ENCODE assay signal across 29 cellular contexts in genomic region chr3:186639778-186640472, GRCh38. TPM values are rescaled to one million over a fixed set of nuclear protein-coding genes. Genes with fewer than 3 reads are reported as not detected.
DNase-seq lines count a peak whose midpoint lies in the region; ATAC-seq, FAIRE-seq and TF ChIP-seq lines count a peak whose summit lies in the region.
"Had no signal": no experiment of that assay in that cellular context is flagged by ENCODE, and none has a peak within 500 bp of the region (broad histone marks: within the 10 kb centered on the region; RNA-seq: fewer than 3 reads in every experiment).

TSS of gene FETUB (plus strand) at chr3:186640399. CDS start at chr3:186640461, 62 bp downstream.

- H3K27me3 Mint-ChIP-seq in neural crest cell (ENCODE audit: low read depth), result peaks cover 15% of the 10 kb centered on the region

- TF ChIP-seq EP300 in A549 (IDR thresholded peaks at IDR 0.05), result no peak
- no peak for TF ChIP-seq EP300 in Ishikawa (IDR thresholded peaks at IDR 0.05; ENCODE audit: borderline replicate concordance)

- no peaks in the 10 kb centered on the region for H3K36me3 Mint-ChIP-seq in neural crest cell (ENCODE audit: low read depth)
- H3K36me3 Mint-ChIP-seq: immature natural killer cell had no signal

- ATAC-seq in A549, result no peak
- ATAC-seq in HG02588 (IDR thresholded peaks at IDR 0.05; ENCODE audit: unreplicated experiment), result no peak
- ATAC-seq: K562, T-helper 17 cell had no signal

- peaks cover 8% of the 10 kb centered on the region for H3K4me1 Mint-ChIP-seq in neural crest cell

- H3K27ac ChIP-seq in A549, result peak within 1 kb of the TSS; percentile 34 to 66; a peak in 4 of 6 replicates
- peak within 1 kb of the TSS; percentile 70 for H3K27ac ChIP-seq in epithelial cell of prostate
- H3K27ac ChIP-seq: C4-2B, hepatocyte, SJSA1, vagina had no signal

- H3K9me3 ChIP-seq in A549, result no peaks in the 10 kb centered on the region
- H3K9me3 ChIP-seq: SJSA1, vagina had no signal

- H3K4me3 Mint-ChIP-seq in neural crest cell, result no peak within 1 kb of the TSS
- H3K4me3 Mint-ChIP-seq: immature natural killer cell, T-helper 17 cell had no signal

- H3K27ac Mint-ChIP-seq in neural crest cell (ENCODE audit: unreplicated experiment), result peak within 1 kb of the TSS; percentile 1
- H3K27ac Mint-ChIP-seq: immature natural killer cell, T-helper 17 cell had no signal

- TF ChIP-seq POLR2A in A549 (IDR thresholded peaks at IDR 0.05; ENCODE audit: low read length), result no peak

- DNase-seq in A549 (ENCODE audit: low read depth in 1 of 2, low spot score in 1 of 2), result no peak
- no peak for DNase-seq in epithelial cell of prostate (ENCODE audit: low read depth, low spot score)
- DNase-seq in neural crest cell (ENCODE audit: low read depth, low spot score), result no peak
- DNase-seq in SIG-M5 treated with dmso at 0.1 percent for 504 hours (lab: John Stamatoyannopoulos, UW; ENCODE audit: unreplicated experiment), result no peak
- no peak for DNase-seq in activated CD4-positive, alpha-beta T cell treated with anti-CD3 and anti-CD28 coated beads, Interleukin-2, amount 50 U/mL, for 48 hours
- DNase-seq in AML-193 (lab: John Stamatoyannopoulos, UW), result no peak
- DNase-seq: activated CD8-positive, alpha-beta memory T cell treated with anti-CD3 and anti-CD28 coated beads for 24 hours; activated gamma-delta T cell; activated T-cell treated with anti-CD3 and anti-CD28 coated beads, Interleukin-2, amount 50 U/mL, for 1 hour; cerebellar nuclear complex; immature natural killer cell; NCI-H1417; NCI-H2081 treated with DMSO at 0.1 percent for 48 hours; stimulated activated CD4-positive, alpha-beta T cell treated with anti-CD3 and anti-CD28 coated beads, Interleukin-4, amount 100 ng/mL, for 1 hour; stimulated activated naive CD4-positive, alpha-beta T cell; T-helper 17 cell had no signal

- CTCF ChIA-PET in A549 (lab: Yijun Ruan, JAX), result interaction anchor here (4.0 kb wide), 1 partner anchor 25 kb away, joined by 16 read pairs; no protein-coding TSS in a partner anchor

- H3K4me3 ChIP-seq in A549, result no peak within 1 kb of the TSS
- H3K4me3 ChIP-seq: hepatocyte, K562, MG63, SJSA1, vagina had no signal

- H3K9me3 Mint-ChIP-seq in neural crest cell, result no peaks in the 10 kb centered on the region
- H3K9me3 Mint-ChIP-seq: immature natural killer cell had no signal

- H3K4me2 ChIP-seq in A549, result peak within 1 kb of the TSS; percentile 48
- H3K4me2 ChIP-seq: hepatocyte had no signal

- WGBS in A549 (ENCODE audit: missing lambda C conversion rate), result 80% methylated on average over 1 of the region's 1 CpG

- TF ChIP-seq CTCF in A549 (IDR thresholded peaks at IDR 0.05), result no peak
- no peak for TF ChIP-seq CTCF in neural crest cell (conservative IDR thresholded peaks at IDR 0.05)

- TF ChIP-seq RAD21 in A549 (conservative IDR thresholded peaks at IDR 0.05 in 1 of 2, IDR thresholded peaks at IDR 0.05 in 1 of 2), result no peak
- TF ChIP-seq RAD21 in Ishikawa (IDR thresholded peaks at IDR 0.05; ENCODE audit: low read depth), result no peak

- H3K4me1 ChIP-seq in A549, result peaks cover 13% of the 10 kb centered on the region; the same call in 2 of the 3 replicates
- H3K4me1 ChIP-seq: SJSA1 had no signal

- FAIRE-seq in A549 (lab: Jason Lieb, UNC), result no peak
- FAIRE-seq: GM12892, K562 had no signal

- POLR2A ChIA-PET in A549 (lab: Yijun Ruan, JAX), result no interaction called here

TF ChIP-seq in A549, 52 proteins besides CTCF, POLR2A, EP300 and RAD21 (continues in another document):
- TF ChIP-seq MAX (IDR thresholded peaks at IDR 0.05), result no peak
- TF ChIP-seq ELK1 (IDR thresholded peaks at IDR 0.05; ENCODE audit: low read depth, low read length), result no peak
- no peak for TF ChIP-seq TP53 (CRISPR knock-in tag; IDR thresholded peaks at IDR 0.05)
- TF ChIP-seq MAFK (IDR thresholded peaks at IDR 0.05; ENCODE audit: partially characterized antibody), result no peak
- no peak for TF ChIP-seq RNF2 (IDR thresholded peaks at IDR 0.05; ENCODE audit: borderline replicate concordance, low read depth)
- TF ChIP-seq TFCP2L1 (CRISPR knock-in tag; IDR thresholded peaks at IDR 0.05), result no peak
- TF ChIP-seq NFE2L2 (conservative IDR thresholded peaks at IDR 0.05; ENCODE audit: low read length), result no peak
- TF ChIP-seq MAZ (IDR thresholded peaks at IDR 0.05; ENCODE audit: borderline replicate concordance, low read depth, low read length), result no peak
- no peak for TF ChIP-seq ESRRA (IDR thresholded peaks at IDR 0.05; ENCODE audit: borderline replicate concordance, low read length)
- TF ChIP-seq JUNB (IDR thresholded peaks at IDR 0.05), result no peak
- no peak for TF ChIP-seq BHLHE40 (IDR thresholded peaks at IDR 0.05; ENCODE audit: low read depth, low read length)
- TF ChIP-seq HMGXB4 (CRISPR knock-in tag; IDR thresholded peaks at IDR 0.05; ENCODE audit: borderline replicate concordance), result no peak

TF ChIP-seq in Ishikawa, 13 proteins besides CTCF, POLR2A, EP300 and RAD21:
- no peak for TF ChIP-seq EGR1 (IDR thresholded peaks at IDR 0.05)
- TF ChIP-seq YY1 (IDR thresholded peaks at IDR 0.05; ENCODE audit: low read depth), result no peak
- TF ChIP-seq TCF12 (IDR thresholded peaks at IDR 0.05; ENCODE audit: low read depth), result no peak
- TF ChIP-seq REST (IDR thresholded peaks at IDR 0.05; ENCODE audit: low read depth), result 0 out of 2 replicates have a peak, but pooled peaks have one; percentile 21

RNA-seq across cellular contexts. Expression of gene FETUB, which starts in this region (rescaled TPM):
- polyA plus RNA-seq in A549 (2011; rRNA removed) (0.10 and 0.20 TPM in 2 replicates), A549 (2017; fragmentation: RNase III; extraction: RNeasy Plus Mini Kit Qiagen cat#74134 plus additional on column Dnase treatment) (0.06 to 0.14 TPM in 2 of 3 replicates, not detected in the other)
- polyA plus RNA-seq in A549 (2012; cell fraction: cytosol; rRNA removed), result not detected in 2 replicates
- not detected in 2 replicates for polyA plus RNA-seq in A549 (2012; cell fraction: nucleus; rRNA removed)
- polyA minus RNA-seq in A549 (2011; rRNA and poly(A)+ RNA removed), result not detected in 2 replicates
- total RNA-seq in neural crest cell, result not detected in 2 replicates
- total RNA-seq: Daoy, fibroblast of villous mesenchyme, K562, occipital lobe, SJSA1, T-helper 17 cell had no signal
- polyA plus RNA-seq: AG04450, immature natural killer cell, K562 had no signal
